ENCODE assay signal across 8 cellular contexts in genomic region chr4:41644288-41644914, GRCh38.
A peak's percentile ranks its signal among the peaks of the same experiment; 100 is the strongest.
DNase-seq lines count a peak whose midpoint lies in the region; ATAC-seq and TF ChIP-seq lines count a peak whose summit lies in the region.

No MANE protein-coding gene starts in this region.

- ATAC-seq in SK-N-SH treated with all-trans-retinoic acid at 6 μM for 48 hours = peak; percentile 57; the same call in 2 of the 3 replicates
- ATAC-seq in foreskin keratinocyte = peak; percentile 87
- no peak for ATAC-seq in GM21786 (IDR thresholded peaks at IDR 0.05; ENCODE audit: unreplicated experiment)
- no peak for ATAC-seq in GM18517 (IDR thresholded peaks at IDR 0.05; ENCODE audit: unreplicated experiment)

- no peak for DNase-seq in GM10266 (ENCODE audit: extremely low spot score)
- peak in 1 of 2 donors; percentile 20 for DNase-seq in foreskin keratinocyte
- peak; percentile 92 for DNase-seq in neural crest cell (ENCODE audit: low read depth, low spot score)
- DNase-seq in amniotic stem cell (lab: John Stamatoyannopoulos, UW) = no peak
- DNase-seq in NCI-H446 treated with DMSO at 0.1 percent for 48 hours (lab: John Stamatoyannopoulos, UW) = no peak

- no peaks in the 10 kb centered on the region for H3K4me1 ChIP-seq in foreskin keratinocyte

- H3K27me3 Mint-ChIP-seq in neural crest cell (ENCODE audit: low read depth) = peaks cover 2% of the 10 kb centered on the region

- H3K36me3 Mint-ChIP-seq in neural crest cell (ENCODE audit: low read depth) = no peaks in the 10 kb centered on the region

- H3K27ac Mint-ChIP-seq in neural crest cell (ENCODE audit: unreplicated experiment) = no peak overlapping the region

- H3K4me3 Mint-ChIP-seq in neural crest cell = no peak overlapping the region

- no peak overlapping the region for H3K27ac ChIP-seq in foreskin keratinocyte

- no peaks in the 10 kb centered on the region for H3K9me3 Mint-ChIP-seq in neural crest cell

- TF ChIP-seq CTCF in GM10266 (IDR thresholded peaks at IDR 0.05; ENCODE audit: control insufficient read depth, insufficient read depth, low read depth, missing control alignments) (peak; percentile 57), foreskin keratinocyte (conservative IDR thresholded peaks at IDR 0.05) (peak; percentile 86), neural crest cell (conservative IDR thresholded peaks at IDR 0.05) (peak; percentile 99)

- H3K4me1 Mint-ChIP-seq in neural crest cell = peaks cover 16% of the 10 kb centered on the region

- H3K27me3 ChIP-seq in foreskin keratinocyte = peaks cover 60% of the 10 kb centered on the region

TF ChIP-seq in SK-N-SH treated with all-trans-retinoic acid at 6 μM for 48 hours, 23 proteins besides CTCF, POLR2A, EP300 and RAD21:
- TF ChIP-seq, protein P1, sequence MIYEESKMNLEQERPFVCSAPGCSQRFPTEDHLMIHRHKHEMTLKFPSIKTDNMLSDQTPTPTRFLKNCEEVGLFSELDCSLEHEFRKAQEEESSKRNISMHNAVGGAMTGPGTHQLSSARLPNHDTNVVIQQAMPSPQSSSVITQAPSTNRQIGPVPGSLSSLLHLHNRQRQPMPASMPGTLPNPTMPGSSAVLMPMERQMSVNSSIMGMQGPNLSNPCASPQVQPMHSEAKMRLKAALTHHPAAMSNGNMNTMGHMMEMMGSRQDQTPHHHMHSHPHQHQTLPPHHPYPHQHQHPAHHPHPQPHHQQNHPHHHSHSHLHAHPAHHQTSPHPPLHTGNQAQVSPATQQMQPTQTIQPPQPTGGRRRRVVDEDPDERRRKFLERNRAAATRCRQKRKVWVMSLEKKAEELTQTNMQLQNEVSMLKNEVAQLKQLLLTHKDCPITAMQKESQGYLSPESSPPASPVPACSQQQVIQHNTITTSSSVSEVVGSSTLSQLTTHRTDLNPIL (CRISPR knock-in tag; IDR thresholded peaks at IDR 0.05; ENCODE audit: low read depth) = no peak
- TF ChIP-seq PPARA (CRISPR knock-in tag; IDR thresholded peaks at IDR 0.05; ENCODE audit: borderline replicate concordance) = no peak
- no peak for TF ChIP-seq CSDC2 (CRISPR knock-in tag; IDR thresholded peaks at IDR 0.05)
- no peak for TF ChIP-seq ZNF8 (CRISPR knock-in tag; IDR thresholded peaks at IDR 0.05)
- TF ChIP-seq, protein P2, sequence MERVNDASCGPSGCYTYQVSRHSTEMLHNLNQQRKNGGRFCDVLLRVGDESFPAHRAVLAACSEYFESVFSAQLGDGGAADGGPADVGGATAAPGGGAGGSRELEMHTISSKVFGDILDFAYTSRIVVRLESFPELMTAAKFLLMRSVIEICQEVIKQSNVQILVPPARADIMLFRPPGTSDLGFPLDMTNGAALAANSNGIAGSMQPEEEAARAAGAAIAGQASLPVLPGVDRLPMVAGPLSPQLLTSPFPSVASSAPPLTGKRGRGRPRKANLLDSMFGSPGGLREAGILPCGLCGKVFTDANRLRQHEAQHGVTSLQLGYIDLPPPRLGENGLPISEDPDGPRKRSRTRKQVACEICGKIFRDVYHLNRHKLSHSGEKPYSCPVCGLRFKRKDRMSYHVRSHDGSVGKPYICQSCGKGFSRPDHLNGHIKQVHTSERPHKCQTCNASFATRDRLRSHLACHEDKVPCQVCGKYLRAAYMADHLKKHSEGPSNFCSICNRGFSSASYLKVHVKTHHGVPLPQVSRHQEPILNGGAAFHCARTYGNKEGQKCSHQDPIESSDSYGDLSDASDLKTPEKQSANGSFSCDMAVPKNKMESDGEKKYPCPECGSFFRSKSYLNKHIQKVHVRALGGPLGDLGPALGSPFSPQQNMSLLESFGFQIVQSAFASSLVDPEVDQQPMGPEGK (CRISPR knock-in tag; IDR thresholded peaks at IDR 0.05; ENCODE audit: borderline replicate concordance) = no peak
- TF ChIP-seq ZFP3 (CRISPR knock-in tag; IDR thresholded peaks at IDR 0.05) = no peak
- TF ChIP-seq ISL1 (CRISPR knock-in tag; IDR thresholded peaks at IDR 0.05) = no peak
- TF ChIP-seq TOX (CRISPR knock-in tag; IDR thresholded peaks at IDR 0.05; ENCODE audit: borderline replicate concordance) = no peak
- no peak for TF ChIP-seq POU6F1 (CRISPR knock-in tag; IDR thresholded peaks at IDR 0.05; ENCODE audit: borderline replicate concordance, low read depth)

Comparison
In these comparisons a context has a peak if more than half of its experiments do, and no peak if none do; other contexts are left out.
1. ATAC-seq: peak in SK-N-SH treated with all-trans-retinoic acid at 6 μM for 48 hours (single experiment) and foreskin keratinocyte (single experiment); none in GM21786 (single experiment) and GM18517 (single experiment).
2. Peak in every context shown above with its lines, with median percentiles within 50 percentile points of each other: CTCF ChIP-seq.